Comparison of ENCODE assay signal across 19 cellular contexts in the genomic region with DNA sequence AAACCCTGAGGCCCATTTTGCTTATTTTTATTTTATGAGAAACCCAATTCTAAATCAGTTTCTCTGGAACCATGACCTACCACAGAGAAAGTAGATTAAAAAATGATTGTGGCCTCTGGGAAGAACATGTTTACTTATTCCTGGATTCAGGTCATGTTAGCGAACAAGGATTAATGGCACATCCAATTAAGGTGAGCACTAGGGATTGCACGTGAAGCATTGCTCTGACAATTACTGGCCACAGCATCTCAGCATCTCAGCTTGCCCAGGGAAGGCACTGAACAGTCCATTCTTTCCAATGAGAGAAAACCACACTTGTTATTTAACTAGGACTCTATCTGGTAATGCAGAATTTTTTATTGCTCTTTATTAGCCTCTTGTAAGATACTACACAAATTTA.
"Had no signal": no experiment of that assay in that cellular context is flagged by ENCODE, and none has a peak within 500 bp of the region (broad histone marks: within the 10 kb centered on the region; RNA-seq: fewer than 3 reads in every experiment).

No MANE protein-coding gene starts in this region.

- ATAC-seq: T-cell had no signal

- FAIRE-seq: HTR-8/SVneo, RCC 7860 had no signal

- H3K9me3 ChIP-seq: SK-N-SH had no signal

- DNase-seq: KBM-7, MV-4-11, NCI-H1048, NCI-H1105, NCI-H1436, NCI-H187, NCI-H2029, NCI-H2081 treated with DMSO at 0.1 percent for 48 hours, NCI-H2171 treated with DMSO at 0.1 percent for 48 hours, NCI-H2227 treated with DMSO at 0.1 percent for 48 hours, NCI-H524, NCI-H526 treated with DMSO at 0.1 percent for 48 hours, RPMI8226, SHP77, SK-N-SH, SW 1271, T-cell had no signal
